19 cellular contexts compared by ENCODE assay signal in genomic region chr4:181030961-181031360, GRCh38.
DNase-seq lines count a peak whose midpoint lies in the region; ATAC-seq and TF ChIP-seq lines count a peak whose summit lies in the region.
"Had no signal": no experiment of that assay in that cellular context is flagged by ENCODE, and none has a peak within 500 bp of the region (broad histone marks: within the 10 kb centered on the region; RNA-seq: fewer than 3 reads in every experiment).

No MANE protein-coding gene starts in this region.

- no TSS peak for BruUV-seq in PC-3 (replicated peaks; lab: Mats Ljungman, UMichigan)

- TF ChIP-seq CTCF in PC-3 (conservative IDR thresholded peaks at IDR 0.05; ENCODE audit: low read depth, low read length) = no peak
- TF ChIP-seq CTCF in choroid plexus epithelial cell (conservative IDR thresholded peaks at IDR 0.05; ENCODE audit: low read depth, low read length) = no peak
- TF ChIP-seq CTCF in osteoblast (IDR thresholded peaks at IDR 0.05; ENCODE audit: extremely low read depth, low read depth, low read length) = no peak

- H3K9me2 ChIP-seq in PC-3 (replicated peaks; ENCODE audit: low read length) = no peaks in the 10 kb centered on the region

- no peak overlapping the region for H3K9ac ChIP-seq in PC-3 (ENCODE audit: low read length)
- H3K9ac ChIP-seq: BLaER1 had no signal

- CTCF ChIA-PET in PC-3 (lab: Charles Lee) = no interaction called here

- no peaks in the 10 kb centered on the region for H4K20me1 ChIP-seq in PC-3 (ENCODE audit: low read length)
- H4K20me1 ChIP-seq in osteoblast (ENCODE audit: insufficient read depth, low read length) = no peaks in the 10 kb centered on the region
- H4K20me1 ChIP-seq: BLaER1 had no signal

- intact Hi-C loops in PC-3 (cut with micrococcal nuclease) (no loop called here), head of caudate nucleus (cut with DNase I) (no loop called here)

- no peaks in the 10 kb centered on the region for H3K27me3 ChIP-seq in PC-3 (ENCODE audit: low read length)
- no peaks in the 10 kb centered on the region for H3K27me3 ChIP-seq in osteoblast (ENCODE audit: insufficient read depth, low read length)
- H3K27me3 ChIP-seq: BLaER1, body of pancreas, upper lobe of left lung had no signal

- H3K4me1 ChIP-seq in PC-3 (ENCODE audit: insufficient read depth, low read length) = peaks cover 5% of the 10 kb centered on the region; the same call in 1 of the 2 replicates
- H3K4me1 ChIP-seq in osteoblast (ENCODE audit: insufficient read depth, low read length) = no peaks in the 10 kb centered on the region
- H3K4me1 ChIP-seq: BLaER1, body of pancreas, upper lobe of left lung had no signal

- no peaks in the 10 kb centered on the region for H3K36me3 ChIP-seq in PC-3 (ENCODE audit: low read depth, low read length)
- H3K36me3 ChIP-seq in osteoblast (ENCODE audit: insufficient read depth, low read length) = no peaks in the 10 kb centered on the region
- H3K36me3 ChIP-seq: BLaER1, upper lobe of left lung had no signal

- H3K4me3 ChIP-seq in PC-3 (ENCODE audit: low read length) = no peak overlapping the region
- H3K4me3 ChIP-seq in choroid plexus epithelial cell (ENCODE audit: low read depth, low read length) = no peak overlapping the region
- no peak overlapping the region for H3K4me3 ChIP-seq in osteoblast (ENCODE audit: insufficient read depth, low read length)
- H3K4me3 ChIP-seq: BLaER1, body of pancreas, lung, upper lobe of left lung had no signal

- peak overlapping the region; percentile 49 for H3K27ac ChIP-seq in PC-3 (ENCODE audit: low read length)
- peak overlapping the region; percentile 37 for H3K27ac ChIP-seq in osteoblast (ENCODE audit: low read depth, low read length)
- H3K27ac ChIP-seq: BLaER1, body of pancreas, upper lobe of left lung had no signal

- H3K4me2 ChIP-seq in PC-3 (ENCODE audit: low read length) (no peak overlapping the region), osteoblast (ENCODE audit: insufficient read depth, low read length) (no peak overlapping the region)
- H3K4me2 ChIP-seq: BLaER1 had no signal

- H3K79me2 ChIP-seq in PC-3 (ENCODE audit: low read length) = no peaks in the 10 kb centered on the region
- H3K79me2 ChIP-seq in osteoblast (ENCODE audit: insufficient read depth, low read length) = no peaks in the 10 kb centered on the region

- ATAC-seq in PC-3 = no peak
- ATAC-seq: body of pancreas; Right ventricle myocardium inferior; stimulated activated naive CD8-positive, alpha-beta T cell treated with anti-CD3 and anti-CD28 coated beads, Interleukin-15, amount 100 ng/mL, for 72 hours had no signal

- POLR2A ChIA-PET in PC-3 (lab: Charles Lee; ENCODE audit: unreplicated experiment) = no interaction called here

- no peaks in the 10 kb centered on the region for H3F3A ChIP-seq in PC-3 (ENCODE audit: low read length, unreplicated experiment)

- no peaks in the 10 kb centered on the region for H3K9me3 ChIP-seq in PC-3 (ENCODE audit: low read length)
- H3K9me3 ChIP-seq in osteoblast (ENCODE audit: low read depth, low read length) = no peaks in the 10 kb centered on the region
- H3K9me3 ChIP-seq: BLaER1, body of pancreas, upper lobe of left lung had no signal

- H2AFZ ChIP-seq in PC-3 (ENCODE audit: low read length) = no peak overlapping the region
- no peak overlapping the region for H2AFZ ChIP-seq in osteoblast (ENCODE audit: low read length)

- DNase-seq in EH (ENCODE audit: low read depth) = peak; percentile 23
- DNase-seq in PC-3 = peak; percentile 34
- DNase-seq in choroid plexus epithelial cell (ENCODE audit: low read depth) = peak; percentile 12
- DNase-seq in osteoblast (ENCODE audit: insufficient read length, low spot score, missing footprints) = no peak
- no peak for DNase-seq in iPS-NIHi7 (ENCODE audit: extremely low spot score)
- no peak for DNase-seq in SKM-1 treated with dmso at 0.1 percent for 144 hours (lab: John Stamatoyannopoulos, UW; ENCODE audit: unreplicated experiment)
- no peak for DNase-seq in head of caudate nucleus
- DNase-seq in HuH-7 (ENCODE audit: low spot score) = no peak
- DNase-seq: activated CD4-positive, alpha-beta T cell treated with anti-CD3 and anti-CD28 coated beads for 4 hours; endodermal cell; kidney; NCI-H524 treated with DMSO at 0.1 percent for 48 hours; stimulated activated CD4-positive, alpha-beta T cell treated with anti-CD3 and anti-CD28 coated beads, Interleukin-4, amount 100 ng/mL, for 1 hour; stimulated activated naive CD8-positive, alpha-beta T cell treated with anti-CD3 and anti-CD28 coated beads, Interleukin-15, amount 100 ng/mL, for 72 hours; upper lobe of left lung had no signal

Comparison
In these comparisons a context has a peak if more than half of its experiments do, and no peak if none do; other contexts are left out.
1. DNase-seq: peak in EH (single experiment), PC-3 (single experiment) and choroid plexus epithelial cell (single experiment); none in osteoblast (single experiment), iPS-NIHi7 (single experiment), SKM-1 treated with dmso at 0.1 percent for 144 hours (single experiment), head of caudate nucleus (0 of 42) and HuH-7 (single experiment).